ENCODE assay signal across 22 cellular contexts in genomic region chr20:57553376-57554018, GRCh38. TPM values are rescaled to one million over a fixed set of nuclear protein-coding genes. Genes with fewer than 3 reads are reported as not detected.
DNase-seq lines count a peak whose midpoint lies in the region; ATAC-seq, FAIRE-seq and TF ChIP-seq lines count a peak whose summit lies in the region.
"Had no signal": no experiment of that assay in that cellular context is flagged by ENCODE, and none has a peak within 500 bp of the region (broad histone marks: within the 10 kb centered on the region; RNA-seq: fewer than 3 reads in every experiment).

No MANE protein-coding gene starts in this region.

- peak overlapping the region in 2 of 3 donors; percentile 96 to 98 for H3K27ac ChIP-seq in right lobe of liver
- H3K27ac ChIP-seq: BLaER1 treated with 17β-estradiol and CSF1 and Interleukin-3, amounts not matched to agents 10 nM and 100 nM; SK-N-MC had no signal

- no peak for DNase-seq in HTR-8/SVneo (ENCODE audit: insufficient read length, low spot score)
- peak; percentile 12 to 67 for DNase-seq in NCI-H2081 (lab: John Stamatoyannopoulos, UW)
- peak in 1 of 3 donors; percentile 57 for DNase-seq in right lobe of liver
- DNase-seq in activated CD4-positive, CD25-positive, alpha-beta regulatory T cell treated with anti-CD3 and anti-CD28 coated beads, Interleukin-2, amount 50 U/mL, for 72 hours = no peak
- DNase-seq: CD8-positive, alpha-beta T cell; DMS79 treated with DMSO at 0.1 percent for 48 hours; H7; HFFc6; Karpas-422; MG63; NCI-H1092; NCI-H187 treated with DMSO at 0.1 percent for 48 hours; NCI-H446; NCI-H69; OCI-M1; Right ventricle myocardium superior had no signal

- no peaks in the 10 kb centered on the region for H3K36me3 Mint-ChIP-seq in brain
- H3K36me3 Mint-ChIP-seq: CD8-positive, alpha-beta T cell had no signal

- no peak for TF ChIP-seq POLR2A in right lobe of liver (IDR thresholded peaks at IDR 0.05)

- peak; percentile 80 for FAIRE-seq in HTR-8/SVneo (lab: Jason Lieb, UNC)

- H3K9me3 Mint-ChIP-seq in brain = peaks cover 0 to 4% (median 0%) of the 10 kb centered on the region in 5 experiments
- H3K9me3 Mint-ChIP-seq: CD8-positive, alpha-beta T cell had no signal

- WGBS in right lobe of liver (ENCODE audit: insufficient coverage, low coverage, low lambda C conversion rate, missing lambda C conversion rate) = 57% methylated on average over 9 of the region's 11 CpGs

- TF ChIP-seq CTCF in brain (conservative IDR thresholded peaks at IDR 0.05) = no peak
- no peak for TF ChIP-seq CTCF in right lobe of liver (IDR thresholded peaks at IDR 0.05)

- no peaks in the 10 kb centered on the region for H3K9me3 ChIP-seq in right lobe of liver
- H3K9me3 ChIP-seq: BLaER1 treated with 17β-estradiol and CSF1 and Interleukin-3, amounts not matched to agents 10 nM and 100 nM; MG63 had no signal

- no peaks in the 10 kb centered on the region for H3K27me3 ChIP-seq in right lobe of liver
- H3K27me3 ChIP-seq: BLaER1 treated with 17β-estradiol and CSF1 and Interleukin-3, amounts not matched to agents 10 nM and 100 nM had no signal

- H3K36me3 ChIP-seq in right lobe of liver = no peaks in the 10 kb centered on the region
- H3K36me3 ChIP-seq: BLaER1 treated with 17β-estradiol and CSF1 and Interleukin-3, amounts not matched to agents 10 nM and 100 nM; MG63 had no signal

- no peak overlapping the region for H3K4me3 ChIP-seq in right lobe of liver
- H3K4me3 ChIP-seq: BLaER1 treated with 17β-estradiol and CSF1 and Interleukin-3, amounts not matched to agents 10 nM and 100 nM; MG63; SK-N-MC had no signal

- H3K27ac Mint-ChIP-seq in brain = peak overlapping the region in 3 of 5 experiments; percentile 7 to 80 (median 63)
- H3K27ac Mint-ChIP-seq: CD8-positive, alpha-beta T cell; HFFc6 had no signal

- no peak overlapping the region for H3K4me3 Mint-ChIP-seq in brain
- H3K4me3 Mint-ChIP-seq: CD8-positive, alpha-beta T cell; HFFc6 had no signal

- peaks cover 55% of the 10 kb centered on the region for H3K4me1 Mint-ChIP-seq in brain

- H3K27me3 Mint-ChIP-seq in brain = peaks cover 11% of the 10 kb centered on the region

- H3K4me1 ChIP-seq in right lobe of liver = peaks cover 0 to 62% (median 24%) of the 10 kb centered on the region in 4 donors

- ATAC-seq in right lobe of liver (peak; percentile 9 to 41 (median 11)), HG03342 (IDR thresholded peaks at IDR 0.05; ENCODE audit: unreplicated experiment) (no peak)
- ATAC-seq in activated CD4-positive, CD25-positive, alpha-beta regulatory T cell treated with anti-CD3 and anti-CD28 coated beads, Interleukin-2, amount 50 U/mL, for 24 hours = no peak
- ATAC-seq: CD8-positive, alpha-beta T cell had no signal

- intact Hi-C loops in right lobe of liver (cut with DNase I) = no loop called here

RNA-seq across cellular contexts. Expression of gene PCK1, which starts 7.4 kb away (rescaled TPM):
- 0.70 TPM for polyA plus RNA-seq in brain (ENCODE audit: insufficient read depth, low read depth, low replicate concordance)
- total RNA-seq in right lobe of liver = 1,000 to 10,000 TPM in 2 of 6 experiments, 100 to 1,000 TPM in 4; 187 to 1,757 (median 778) TPM
- total RNA-seq: A673; CD8-positive, alpha-beta T cell; H7; HFFc6 had no signal

RNA-seq across cellular contexts. Expression of gene CTCFL, which starts 28.6 kb away (rescaled TPM):
- polyA plus RNA-seq in brain (ENCODE audit: insufficient read depth, low read depth, low replicate concordance) = not detected
- total RNA-seq in right lobe of liver = under 1 TPM in 4 of 6 experiments, not detected in 2; 0.09 to 0.50 (median 0.33) TPM
- total RNA-seq: CD8-positive, alpha-beta T cell; HFFc6; Right ventricle myocardium superior had no signal

Comparison
In these comparisons a context has a peak if more than half of its experiments do, and no peak if none do; other contexts are left out.
1. DNase-seq: peak in NCI-H2081 (2 of 2); none in HTR-8/SVneo (single experiment) and activated CD4-positive, CD25-positive, alpha-beta regulatory T cell treated with anti-CD3 and anti-CD28 coated beads, Interleukin-2, amount 50 U/mL, for 72 hours (single experiment).
2. ATAC-seq: peak in right lobe of liver (4 of 4); none in HG03342 (single experiment) and activated CD4-positive, CD25-positive, alpha-beta regulatory T cell treated with anti-CD3 and anti-CD28 coated beads, Interleukin-2, amount 50 U/mL, for 24 hours (0 of 2).